Comparison of ENCODE assay signal across 8 cellular contexts in the genomic region with DNA sequence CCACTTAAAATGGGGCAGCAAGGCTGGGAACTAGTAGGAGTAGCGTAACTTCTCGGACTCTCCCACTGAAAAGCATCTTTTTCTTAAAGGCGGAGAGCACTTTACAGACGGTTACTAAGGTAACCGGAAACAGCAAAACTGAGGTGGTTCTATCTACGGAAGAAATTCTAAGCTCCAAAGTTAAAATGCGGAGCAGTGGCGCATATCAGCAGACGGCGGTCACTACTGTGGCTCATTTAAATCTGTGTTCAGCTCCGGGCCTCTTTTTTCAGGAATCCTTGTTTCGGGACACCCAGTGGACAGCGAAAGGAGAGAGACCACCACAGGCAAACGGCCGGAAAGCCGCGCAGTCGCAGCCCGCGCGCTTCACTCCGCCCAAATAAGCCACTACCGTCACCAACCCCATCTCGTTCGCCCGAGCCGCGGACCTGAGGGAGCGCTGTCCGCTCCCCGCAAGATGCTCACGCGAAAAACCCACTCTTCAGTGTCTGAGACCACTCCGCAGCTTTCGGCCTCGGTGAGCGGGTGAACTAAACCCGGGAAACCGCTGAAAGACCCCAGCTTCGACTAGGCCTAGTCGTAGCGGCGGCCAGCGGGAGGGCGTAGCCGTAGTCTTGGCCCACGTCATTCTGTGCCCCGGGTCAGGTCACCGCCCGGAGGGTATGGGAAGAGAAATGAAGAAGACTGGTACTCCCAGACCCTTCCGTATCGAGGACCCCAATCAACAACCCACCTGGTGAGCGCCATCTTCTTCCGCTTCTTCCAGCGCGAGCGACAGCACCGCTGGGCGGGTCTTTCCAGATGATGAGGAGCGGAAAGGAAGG. TPM values are rescaled to one million over a fixed set of nuclear protein-coding genes. Genes with fewer than 3 reads are reported as not detected.
DNase-seq lines count a peak whose midpoint lies in the region; ATAC-seq and TF ChIP-seq lines count a peak whose summit lies in the region.

A gene (minus strand): TSS at position 776 of the 824 bp plus-strand sequence. CDS start 29 bp downstream, at position 747.

- H3K36me3 Mint-ChIP-seq in activated CD8-positive, alpha-beta T cell treated with anti-CD3 and anti-CD28 coated beads, Interleukin-2, amount 10 ng/mL, durations not matched to agents 7 days and 5 days (ENCODE audit: low read depth), result peaks cover 25% of the 10 kb centered on the region

- no peak for TF ChIP-seq CTCF in AG10803 (conservative IDR thresholded peaks at IDR 0.05; ENCODE audit: low read length)
- TF ChIP-seq CTCF in lower lobe of right lung (IDR thresholded peaks at IDR 0.05), result no peak

- intact Hi-C loops in lower lobe of right lung (cut with DNase I), result no loop called here

- H3K27ac ChIP-seq in lower lobe of right lung, result peak within 1 kb of the TSS; percentile 92

- no peaks in the 10 kb centered on the region for H3K9me3 Mint-ChIP-seq in activated CD8-positive, alpha-beta T cell treated with anti-CD3 and anti-CD28 coated beads, Interleukin-2, amount 10 ng/mL, durations not matched to agents 7 days and 5 days (ENCODE audit: insufficient read depth)

- H3K4me3 Mint-ChIP-seq in activated CD8-positive, alpha-beta T cell treated with anti-CD3 and anti-CD28 coated beads, Interleukin-2, amount 10 ng/mL, durations not matched to agents 7 days and 5 days, result peak within 1 kb of the TSS; percentile 98

- H3K4me1 Mint-ChIP-seq in activated CD8-positive, alpha-beta T cell treated with anti-CD3 and anti-CD28 coated beads, Interleukin-2, amount 10 ng/mL, durations not matched to agents 7 days and 5 days (ENCODE audit: low read depth), result peaks cover 33% of the 10 kb centered on the region

- CTCF ChIA-PET in activated CD8-positive, alpha-beta T cell treated with anti-CD3 and anti-CD28 coated beads, Interleukin-2, amount 10 ng/mL, durations not matched to agents 7 days and 5 days (lab: Charles Lee), result interaction anchor here (0.7 to 1.9 kb wide), 5 partner anchors 8 to 301 kb away, joined by 3 to 9 read pairs (median 3); no protein-coding TSS in a partner anchor

- POLR2A ChIA-PET in activated CD8-positive, alpha-beta T cell treated with anti-CD3 and anti-CD28 coated beads, Interleukin-2, amount 10 ng/mL, durations not matched to agents 7 days and 5 days (lab: Charles Lee), result interaction anchor here (0.8 to 1.4 kb wide), 8 partner anchors 9 to 301 kb away, joined by 3 to 16 read pairs (median 4); a partner anchor contains a TSS

- ATAC-seq in GM18909 (IDR thresholded peaks at IDR 0.05; ENCODE audit: poor library complexity, unreplicated experiment) (peak; percentile 92), HG03175 (IDR thresholded peaks at IDR 0.05; ENCODE audit: unreplicated experiment) (peak; percentile 87), lower lobe of right lung (peak; percentile 97 to 99)
- ATAC-seq in activated CD8-positive, alpha-beta T cell treated with anti-CD3 and anti-CD28 coated beads, Interleukin-2, amount 10 ng/mL, durations not matched to agents 7 days and 5 days, result peak; percentile 87

- H3K4me3 ChIP-seq in AG10803 (ENCODE audit: low read length) (peak within 1 kb of the TSS; percentile 99), lower lobe of right lung (peak within 1 kb of the TSS; percentile 91)

- no peaks in the 10 kb centered on the region for H3K36me3 ChIP-seq in lower lobe of right lung

- no peaks in the 10 kb centered on the region for H3K27me3 ChIP-seq in lower lobe of right lung (ENCODE audit: low read depth)

- DNase-seq in AG10803 (ENCODE audit: low read depth) (peak; percentile 93), NCI-H524 treated with DMSO at 0.1 percent for 48 hours (lab: John Stamatoyannopoulos, UW) (peak; percentile 97), lower lobe of right lung (peak; percentile 95)
- peak; percentile 96 for DNase-seq in activated CD8-positive, alpha-beta T cell treated with anti-CD3 and anti-CD28 coated beads, Interleukin-2, amount 10 ng/mL, durations not matched to agents 7 days and 5 days
- DNase-seq in effector CD4-positive, alpha-beta T cell, result peak; percentile 86
- peak; percentile 80 to 90 (median 85) for DNase-seq in stimulated activated CD4-positive, alpha-beta T cell treated with anti-CD3 and anti-CD28 coated beads, TNF-alpha, amount 100 ng/mL, for 24 hours (ENCODE audit: low read depth in 3 of 3)

- H3K27ac Mint-ChIP-seq in activated CD8-positive, alpha-beta T cell treated with anti-CD3 and anti-CD28 coated beads, Interleukin-2, amount 10 ng/mL, durations not matched to agents 7 days and 5 days, result peak within 1 kb of the TSS; percentile 98

- H3K27me3 Mint-ChIP-seq in activated CD8-positive, alpha-beta T cell treated with anti-CD3 and anti-CD28 coated beads, Interleukin-2, amount 10 ng/mL, durations not matched to agents 7 days and 5 days (ENCODE audit: low read depth), result no peaks in the 10 kb centered on the region

- H3K4me1 ChIP-seq in lower lobe of right lung, result peaks cover 44% of the 10 kb centered on the region

- H3K9me3 ChIP-seq in lower lobe of right lung, result no peaks in the 10 kb centered on the region

RNA-seq across cellular contexts. Expression of the gene that starts here (rescaled TPM):
- 100 to 1,000 TPM in 1 of 2 experiments, 10 to 100 TPM in 1; 94.4 to 100 TPM for total RNA-seq in activated CD8-positive, alpha-beta T cell treated with anti-CD3 and anti-CD28 coated beads, Interleukin-2, amount 10 ng/mL, durations not matched to agents 7 days and 5 days
- 61.7 TPM for total RNA-seq in lower lobe of right lung

Comparison
In these comparisons a context has a peak if more than half of its experiments do, and no peak if none do; other contexts are left out.
1. Peak in every context shown above with its lines: DNase-seq, ATAC-seq, H3K4me3 ChIP-seq and H3K27ac ChIP-seq.